ENCODE assay signal across 8 cellular contexts in genomic region chr12:14365294-14366210, GRCh38. TPM values are rescaled to one million over a fixed set of nuclear protein-coding genes. Genes with fewer than 3 reads are reported as not detected.
DNase-seq lines count a peak whose midpoint lies in the region; ATAC-seq and TF ChIP-seq lines count a peak whose summit lies in the region.

Gene ATF7IP (plus strand): TSS chr12:14365682. CDS start chr12:14423916, 58,234 bp downstream.

- CTCF ChIA-PET in Panc1 (lab: Charles Lee): interaction anchor here (0.6 to 0.9 kb wide), 2 partner anchors 108 to 127 kb away, joined by 3 to 12 read pairs; no protein-coding TSS in a partner anchor

- H3K27me3 ChIP-seq in Panc1 (ENCODE audit: control insufficient read depth, insufficient read depth, low read length) (no peaks in the 10 kb centered on the region), esophagus squamous epithelium (no peaks in the 10 kb centered on the region)

- in situ Hi-C loops in Panc1 (cut with HindIII; ENCODE audit: low pct_unique_long_range_greater_than_20kb, low sequenced_read_pairs): no loop called here

- intact Hi-C loops in Panc1 (cut with micrococcal nuclease; ENCODE audit: unreplicated experiment): loop anchor here (10.0 kb wide), 1 partner anchor 111 kb away; no protein-coding TSS in a partner anchor
- intact Hi-C loops in esophagus squamous epithelium (cut with DNase I): loop anchor here (5.0 kb wide), 1 partner anchor 108 kb away; no protein-coding TSS in a partner anchor

- no peaks in the 10 kb centered on the region for H3K9me3 ChIP-seq in Panc1 (ENCODE audit: control insufficient read depth, insufficient read depth, low read depth, low read length)
- no peaks in the 10 kb centered on the region for H3K9me3 ChIP-seq in esophagus squamous epithelium

- WGBS in esophagus squamous epithelium, 2 donors: 0% methylated on average over 37 to 41 of the region's 55 CpGs

- H3K36me3 ChIP-seq in Panc1 (ENCODE audit: control insufficient read depth, insufficient read depth, low read length) (no peaks in the 10 kb centered on the region), esophagus squamous epithelium (peaks cover 0 to 7% (median 0%) of the 10 kb centered on the region in 3 donors)

- peak in 3 of 4 donors; percentile 19 to 89 (median 80) for TF ChIP-seq POLR2A in esophagus squamous epithelium (IDR thresholded peaks at IDR 0.05)

- TF ChIP-seq CTCF in Panc1 (IDR thresholded peaks at IDR 0.05) (peak; percentile 48; the same call in 1 of the 2 replicates), esophagus squamous epithelium (IDR thresholded peaks at IDR 0.05) (peak in 5 of 6 experiments; percentile 15 to 43 (median 28))

- ATAC-seq in GM21529 (IDR thresholded peaks at IDR 0.05; ENCODE audit: unreplicated experiment) (peak; percentile 64), Panc1 (peak; percentile 95)

- peak; percentile 47 for TF ChIP-seq RAD21 in Ishikawa (IDR thresholded peaks at IDR 0.05; ENCODE audit: low read depth)

- no TSS peak for BruUV-seq in Panc1 (replicated peaks; lab: Mats Ljungman, UMichigan)

- H3K27ac ChIP-seq in Panc1 (ENCODE audit: low read length) (peak within 1 kb of the TSS; percentile 89), esophagus squamous epithelium (peak within 1 kb of the TSS; percentile 89 to 98 (median 97))

- DNase-seq in DMS153 treated with DMSO at 0.1 percent for 48 hours (lab: John Stamatoyannopoulos, UW; ENCODE audit: unreplicated experiment) (peak; percentile 94), Panc1 (ENCODE audit: low read depth, low spot score) (peak; percentile 75), activated T-helper 1 cell treated with Interleukin-2 at 50 U/mL for 16 hours (ENCODE audit: low read depth) (peak; percentile 88), esophagus squamous epithelium (lab: John Stamatoyannopoulos, UW) (peak; percentile 93), myocyte (ENCODE audit: low read depth) (peak; percentile 98)
- peak; percentile 89 to 92 for DNase-seq in stimulated activated CD8-positive, alpha-beta memory T cell treated with anti-CD3 and anti-CD28 coated beads, Interleukin-7, amount 100 ng/mL, for 48 hours (ENCODE audit: extremely low read depth in 1 of 2, low read depth in 1 of 2)

- peak; percentile 74 for TF ChIP-seq EP300 in Ishikawa (IDR thresholded peaks at IDR 0.05; ENCODE audit: borderline replicate concordance)

- H3K4me3 ChIP-seq in Panc1 (ENCODE audit: low read depth in 2 of 2, low read length in 2 of 2) (peak within 1 kb of the TSS; percentile 58 to 62), esophagus squamous epithelium (peak within 1 kb of the TSS; percentile 52 to 86 (median 72))

- POLR2A ChIA-PET in Panc1 (lab: Charles Lee): interaction anchor here (0.5 kb wide), 1 partner anchor 102 kb away, joined by 5 read pairs; no protein-coding TSS in a partner anchor

- H3K4me1 ChIP-seq in Panc1 (ENCODE audit: control insufficient read depth, insufficient read depth, low read length): peaks cover 3% of the 10 kb centered on the region; the same call in 1 of the 2 replicates
- peaks cover 0 to 24% (median 9%) of the 10 kb centered on the region in 3 donors for H3K4me1 ChIP-seq in esophagus squamous epithelium

TF ChIP-seq in Ishikawa, 13 proteins besides CTCF, POLR2A, EP300 and RAD21:
- TF ChIP-seq CREB1 (IDR thresholded peaks at IDR 0.05; ENCODE audit: low read depth) (0 out of 2 replicates have a peak, but pooled peaks have one; percentile 41), USF1 (IDR thresholded peaks at IDR 0.05) (peak; percentile 97), NFIC (IDR thresholded peaks at IDR 0.05) (peak; percentile 28; the same call in 1 of the 2 replicates), EGR1 (IDR thresholded peaks at IDR 0.05) (peak; percentile 94), REST (IDR thresholded peaks at IDR 0.05; ENCODE audit: low read depth) (peak; percentile 13; the same call in 1 of the 2 replicates), TCF12 (IDR thresholded peaks at IDR 0.05; ENCODE audit: low read depth) (peak; percentile 86), FOXM1 (IDR thresholded peaks at IDR 0.05; ENCODE audit: borderline replicate concordance, low read depth) (peak; percentile 100), YY1 (IDR thresholded peaks at IDR 0.05; ENCODE audit: low read depth) (peak; percentile 90), MAX (IDR thresholded peaks at IDR 0.05) (peak; percentile 99), CEBPB (IDR thresholded peaks at IDR 0.05) (0 out of 2 replicates have a peak, but pooled peaks have one; percentile 4), TAF1 (IDR thresholded peaks at IDR 0.05; ENCODE audit: low read depth) (peak; percentile 61), ZBTB7A (IDR thresholded peaks at IDR 0.05; ENCODE audit: low read depth) (no peak), TEAD4 (IDR thresholded peaks at IDR 0.05) (peak; percentile 18; the same call in 1 of the 2 replicates)
TF ChIP-seq in Ishikawa: peak in this region for 12.

RNA-seq across cellular contexts. Expression of gene ATF7IP, which starts in this region (rescaled TPM):
- total RNA-seq in Panc1 (2021; ENCODE audit: unreplicated experiment) (25.4 TPM), esophagus squamous epithelium (10 to 100 TPM; 29.2 to 38.7 (median 34.8) TPM), myocyte (45.9 and 47.7 TPM in 2 replicates)
- polyA plus RNA-seq in Panc1 (2012; ENCODE audit: insufficient read length): 9.7 TPM
- 14.5 TPM for polyA plus RNA-seq in myocyte (2012)

Comparison
In these comparisons a context has a peak if more than half of its experiments do, and no peak if none do; other contexts are left out.
1. Peak in every context shown above with its lines: DNase-seq, ATAC-seq, H3K4me3 ChIP-seq and H3K27ac ChIP-seq.